In genomic region chr3:149527531-149528343, GRCh38 we compare ENCODE assay signal across 10 cellular contexts. TPM values are rescaled to one million over a fixed set of nuclear protein-coding genes. Genes with fewer than 3 reads are reported as not detected.
DNase-seq lines count a peak whose midpoint lies in the region; ATAC-seq and TF ChIP-seq lines count a peak whose summit lies in the region.
"Had no signal": no experiment of that assay in that cellular context is flagged by ENCODE, and none has a peak within 500 bp of the region (broad histone marks: within the 10 kb centered on the region; RNA-seq: fewer than 3 reads in every experiment).

No MANE protein-coding gene starts in this region.

- H3K9ac ChIP-seq in endodermal cell (ENCODE audit: extremely low read depth, low read length, poor library complexity, severe bottlenecking): no peak overlapping the region

- H3K27ac ChIP-seq in endodermal cell (ENCODE audit: low read depth, low read length) (no peak overlapping the region), lower lobe of right lung (peak overlapping the region; percentile 79)

- peaks cover 25% of the 10 kb centered on the region for H3K36me3 Mint-ChIP-seq in endodermal cell (ENCODE audit: low read depth)
- H3K36me3 Mint-ChIP-seq in type B pancreatic cell: peaks cover 44% of the 10 kb centered on the region
- H3K36me3 Mint-ChIP-seq in activated T-cell treated with anti-CD3 and anti-CD28 coated beads, Interleukin-2, amount 50 U/mL, for 24 hours (ENCODE audit: low read depth): no peaks in the 10 kb centered on the region

- H3K4me1 ChIP-seq in endodermal cell (ENCODE audit: control insufficient read depth, insufficient read depth, low read length) (no peaks in the 10 kb centered on the region), lower lobe of right lung (peaks cover 44% of the 10 kb centered on the region)

- H3K27me3 ChIP-seq in endodermal cell (ENCODE audit: control insufficient read depth, insufficient read depth, low read length, poor library complexity, severe bottlenecking): no peaks in the 10 kb centered on the region
- H3K27me3 ChIP-seq in lower lobe of right lung (ENCODE audit: low read depth): no peaks in the 10 kb centered on the region

- peaks cover 34% of the 10 kb centered on the region for H3K4me1 Mint-ChIP-seq in endodermal cell
- peaks cover 24% of the 10 kb centered on the region for H3K4me1 Mint-ChIP-seq in type B pancreatic cell (ENCODE audit: unreplicated experiment)
- H3K4me1 Mint-ChIP-seq in activated T-cell treated with anti-CD3 and anti-CD28 coated beads, Interleukin-2, amount 50 U/mL, for 24 hours (ENCODE audit: low read depth): peaks cover 3% of the 10 kb centered on the region

- H3K27ac Mint-ChIP-seq in endodermal cell (no peak overlapping the region), type B pancreatic cell (no peak overlapping the region)
- H3K27ac Mint-ChIP-seq in activated T-cell treated with anti-CD3 and anti-CD28 coated beads, Interleukin-2, amount 50 U/mL, for 24 hours: no peak overlapping the region
- H3K27ac Mint-ChIP-seq: activated CD4-positive, alpha-beta T cell treated with anti-CD3 and anti-CD28 coated beads, Interleukin-2, amount 10 ng/mL, durations not matched to agents 24 days and 14 days had no signal

- H3K4me3 ChIP-seq in endodermal cell (ENCODE audit: low read length) (no peak overlapping the region), lower lobe of right lung (no peak overlapping the region)

- H3K27me3 Mint-ChIP-seq in endodermal cell (ENCODE audit: insufficient read depth) (no peaks in the 10 kb centered on the region), type B pancreatic cell (no peaks in the 10 kb centered on the region)
- H3K27me3 Mint-ChIP-seq in activated T-cell treated with anti-CD3 and anti-CD28 coated beads, Interleukin-2, amount 50 U/mL, for 24 hours: peaks cover 9% of the 10 kb centered on the region

- H3K9me3 Mint-ChIP-seq in endodermal cell (no peaks in the 10 kb centered on the region), type B pancreatic cell (no peaks in the 10 kb centered on the region)
- no peaks in the 10 kb centered on the region for H3K9me3 Mint-ChIP-seq in activated T-cell treated with anti-CD3 and anti-CD28 coated beads, Interleukin-2, amount 50 U/mL, for 24 hours
- H3K9me3 Mint-ChIP-seq: activated CD4-positive, alpha-beta T cell treated with anti-CD3 and anti-CD28 coated beads, Interleukin-2, amount 10 ng/mL, durations not matched to agents 24 days and 14 days had no signal

- H3K4me3 Mint-ChIP-seq in endodermal cell (no peak overlapping the region), type B pancreatic cell (no peak overlapping the region)
- no peak overlapping the region for H3K4me3 Mint-ChIP-seq in activated T-cell treated with anti-CD3 and anti-CD28 coated beads, Interleukin-2, amount 50 U/mL, for 24 hours
- H3K4me3 Mint-ChIP-seq: activated CD4-positive, alpha-beta T cell treated with anti-CD3 and anti-CD28 coated beads, Interleukin-2, amount 10 ng/mL, durations not matched to agents 24 days and 14 days had no signal

- H3K36me3 ChIP-seq in endodermal cell (ENCODE audit: control insufficient read depth, insufficient read depth, low read length) (peaks cover 23% of the 10 kb centered on the region), lower lobe of right lung (peaks cover 18% of the 10 kb centered on the region)

- WGBS in endodermal cell (ENCODE audit: insufficient coverage in 1 of 2, insufficient read length in 1 of 2), 2 experiments: 71% methylated on average over 5 of the region's 5 CpGs

- DNase-seq in NCI-H146 (lab: John Stamatoyannopoulos, UW) (peak; percentile 26), NCI-H146 treated with DMSO at 0.1 percent for 48 hours (lab: John Stamatoyannopoulos, UW; ENCODE audit: unreplicated experiment) (no peak), endodermal cell (no peak), lower lobe of right lung (peak; percentile 70), type B pancreatic cell (ENCODE audit: extremely low spot score, unreplicated experiment) (no peak), NOMO-1 treated with dmso at 0.1 percent for 144 hours (lab: John Stamatoyannopoulos, UW; ENCODE audit: unreplicated experiment) (no peak)
- no peak for DNase-seq in activated T-cell treated with anti-CD3 and anti-CD28 coated beads, Interleukin-2, amount 50 U/mL, for 24 hours
- DNase-seq: activated CD4-positive, alpha-beta T cell treated with anti-CD3 and anti-CD28 coated beads, Interleukin-2, amount 10 ng/mL, durations not matched to agents 24 days and 14 days had no signal

- TF ChIP-seq CTCF in endodermal cell (conservative IDR thresholded peaks at IDR 0.05) (peak; percentile 53), lower lobe of right lung (IDR thresholded peaks at IDR 0.05) (peak; percentile 20), type B pancreatic cell (conservative IDR thresholded peaks at IDR 0.05) (peak; percentile 46)

- peak; percentile 93 to 94 for ATAC-seq in lower lobe of right lung
- ATAC-seq in GM19324 (IDR thresholded peaks at IDR 0.05; ENCODE audit: low FRiP score, unreplicated experiment): no peak

- intact Hi-C loops in lower lobe of right lung (cut with DNase I): no loop called here

- no peaks in the 10 kb centered on the region for H3K9me3 ChIP-seq in endodermal cell (ENCODE audit: control insufficient read depth, low read length)
- H3K9me3 ChIP-seq in lower lobe of right lung: no peaks in the 10 kb centered on the region

RNA-seq across cellular contexts. Expression of gene TM4SF4, which starts 53.2 kb away (rescaled TPM):
- total RNA-seq in endodermal cell (not detected), lower lobe of right lung (not detected), type B pancreatic cell (ENCODE audit: low replicate concordance) (18.1 and 97.1 TPM in 2 replicates)
- polyA plus RNA-seq in endodermal cell (2013, experiment 1 of 2): not detected
- not detected for polyA plus RNA-seq in endodermal cell (2013, experiment 2 of 2)
- total RNA-seq: activated CD4-positive, alpha-beta T cell treated with anti-CD3 and anti-CD28 coated beads, Interleukin-2, amount 10 ng/mL, durations not matched to agents 24 days and 14 days had no signal
- polyA plus RNA-seq: neural cell had no signal

Comparison
In these comparisons a context has a peak if more than half of its experiments do, and no peak if none do; other contexts are left out.
1. DNase-seq: peak in NCI-H146 (single experiment) and lower lobe of right lung (single experiment); none in NCI-H146 treated with DMSO at 0.1 percent for 48 hours (single experiment), endodermal cell (single experiment), type B pancreatic cell (single experiment), NOMO-1 treated with dmso at 0.1 percent for 144 hours (single experiment) and activated T-cell treated with anti-CD3 and anti-CD28 coated beads, Interleukin-2, amount 50 U/mL, for 24 hours (single experiment).
2. RNA of gene TM4SF4, which starts 53.2 kb away (total RNA-seq): 18.1 to 97.1 TPM in type B pancreatic cell; not detected in lower lobe of right lung (single experiment) and not detected in endodermal cell; every median in the first group is over 10 times any median in the second.
3. Peak in every context shown above with its lines, with median percentiles within 50 percentile points of each other: CTCF ChIP-seq.